Comparison of ENCODE assay signal across 21 cellular contexts in genomic region chr22:33124471-33124870, GRCh38.
DNase-seq lines count a peak whose midpoint lies in the region; ATAC-seq, FAIRE-seq and TF ChIP-seq lines count a peak whose summit lies in the region.
"Had no signal": no experiment of that assay in that cellular context is flagged by ENCODE, and none has a peak within 500 bp of the region (broad histone marks: within the 10 kb centered on the region; RNA-seq: fewer than 3 reads in every experiment).

No MANE protein-coding gene starts in this region.

- no peaks in the 10 kb centered on the region for H3K9me1 ChIP-seq in keratinocyte (ENCODE audit: control insufficient read depth, extremely low read depth, insufficient read depth, low read length)

- CTCF ChIA-PET in A673 (lab: Charles Lee): no interaction called here
- CTCF ChIA-PET in GM10248 (lab: Yijun Ruan, JAX): interaction anchor here (1.3 kb wide), 1 partner anchor 12 kb away, joined by 3 read pairs; no protein-coding TSS in a partner anchor

- FAIRE-seq in bronchial epithelial cell (lab: Jason Lieb, UNC) (peak; percentile 79), keratinocyte (lab: Jason Lieb, UNC) (no peak)
- FAIRE-seq: G401.6, GM12891, GM18507 had no signal

- no peaks in the 10 kb centered on the region for H3K36me3 ChIP-seq in A673 (ENCODE audit: insufficient read depth, low read length, poor library complexity, severe bottlenecking)
- H3K36me3 ChIP-seq in bronchial epithelial cell (ENCODE audit: control insufficient read depth, insufficient read depth, low read length): no peaks in the 10 kb centered on the region
- no peaks in the 10 kb centered on the region for H3K36me3 ChIP-seq in keratinocyte (ENCODE audit: control insufficient read depth in 2 of 2, extremely low read depth in 1 of 2, insufficient read depth in 2 of 2, low read length in 2 of 2)
- no peaks in the 10 kb centered on the region for H3K36me3 ChIP-seq in brain microvascular endothelial cell (replicated peaks)
- H3K36me3 ChIP-seq: BLaER1 had no signal

- H3K4me3 ChIP-seq in A673 (ENCODE audit: low read depth, low read length, poor library complexity, severe bottlenecking) (no peak overlapping the region), bronchial epithelial cell (ENCODE audit: low read depth, low read length) (no peak overlapping the region), keratinocyte (ENCODE audit: control insufficient read depth in 2 of 3, extremely low read depth in 1 of 3, insufficient read depth in 2 of 3, low read depth in 1 of 3, low read length in 3 of 3) (no peak overlapping the region), brain microvascular endothelial cell (ENCODE audit: low read depth, low read length) (no peak overlapping the region)
- H3K4me3 ChIP-seq: BLaER1, GM23338 had no signal

- no peaks in the 10 kb centered on the region for H3K4me1 ChIP-seq in A673 (ENCODE audit: insufficient read depth, low read length, poor library complexity, severe bottlenecking)
- no peaks in the 10 kb centered on the region for H3K4me1 ChIP-seq in keratinocyte (ENCODE audit: control insufficient read depth, extremely low read depth, insufficient read depth, low read length)
- H3K4me1 ChIP-seq: BLaER1, Caco-2 had no signal

- no TSS peak for BruUV-seq in A673 (replicated peaks; lab: Mats Ljungman, UMichigan)

- POLR2A ChIA-PET in A673 (lab: Charles Lee; ENCODE audit: low non-redundant PET) (no interaction called here), GM10248 (lab: Yijun Ruan, JAX) (no interaction called here)

- H2AFZ ChIP-seq in keratinocyte (ENCODE audit: control insufficient read depth, low read length): no peak overlapping the region
- H2AFZ ChIP-seq: GM23338 had no signal

- no peaks in the 10 kb centered on the region for H4K20me1 ChIP-seq in keratinocyte (ENCODE audit: control insufficient read depth, extremely low read depth, insufficient read depth, low read length)
- H4K20me1 ChIP-seq: BLaER1 had no signal

- H3K9ac ChIP-seq in keratinocyte (ENCODE audit: control insufficient read depth, extremely low read depth, insufficient read depth, low read length): no peak overlapping the region
- H3K9ac ChIP-seq: BLaER1 had no signal

- no peak for TF ChIP-seq CTCF in A673 (conservative IDR thresholded peaks at IDR 0.05; ENCODE audit: low read depth, low read length)
- no peak for TF ChIP-seq CTCF in GM10248 (IDR thresholded peaks at IDR 0.05; ENCODE audit: control extremely low read depth, extremely low read depth, low read depth, missing control alignments)
- TF ChIP-seq CTCF in bronchial epithelial cell (IDR thresholded peaks at IDR 0.05; ENCODE audit: insufficient read depth, low read length, severe bottlenecking): no peak
- no peak for TF ChIP-seq CTCF in keratinocyte (optimal IDR thresholded peaks at IDR 0.05 in 1 of 3, IDR thresholded peaks at IDR 0.05 in 1 of 3, conservative IDR thresholded peaks at IDR 0.05 in 1 of 3; ENCODE audit: extremely low read depth in 1 of 3, insufficient read depth in 2 of 3, low read length in 3 of 3)
- TF ChIP-seq CTCF in brain microvascular endothelial cell (IDR thresholded peaks at IDR 0.05; ENCODE audit: low read depth, low read length, missing control alignments): no peak

- H3K79me2 ChIP-seq in keratinocyte (ENCODE audit: control insufficient read depth, insufficient read depth, low read length): no peaks in the 10 kb centered on the region

- in situ Hi-C loops in brain microvascular endothelial cell (cut with HindIII; ENCODE audit: low pct_ligation_motif_present, low sequenced_read_pairs): no loop called here

- no peaks in the 10 kb centered on the region for H3K9me3 ChIP-seq in A673 (ENCODE audit: low read depth, low read length, poor library complexity, severe bottlenecking)
- no peaks in the 10 kb centered on the region for H3K9me3 ChIP-seq in keratinocyte (ENCODE audit: control insufficient read depth, low read depth, low read length)
- H3K9me3 ChIP-seq: Caco-2 had no signal

- ATAC-seq in HG03520 (IDR thresholded peaks at IDR 0.05; ENCODE audit: unreplicated experiment): no peak
- ATAC-seq: CD8-positive, alpha-beta T cell; GM23338 had no signal

- H3K27ac ChIP-seq in A673 (ENCODE audit: low read depth, low read length, poor library complexity, severe bottlenecking) (no peak overlapping the region), keratinocyte (ENCODE audit: control insufficient read depth, insufficient read depth, low read length) (no peak overlapping the region), brain microvascular endothelial cell (no peak overlapping the region)
- H3K27ac ChIP-seq: BLaER1, C4-2B had no signal

- intact Hi-C loops in A673 (cut with micrococcal nuclease; ENCODE audit: unreplicated experiment): no loop called here

- dilution Hi-C loops in keratinocyte (cut with MboI; ENCODE audit: extremely low pct_ligation_motif_present, low sequenced_read_pairs): no loop called here

- H3K27me3 ChIP-seq in A673 (replicated peaks; ENCODE audit: insufficient read depth, low read depth, low read length, poor library complexity) (no peaks in the 10 kb centered on the region), bronchial epithelial cell (ENCODE audit: control insufficient read depth, insufficient read depth, low read length) (no peaks in the 10 kb centered on the region), keratinocyte (ENCODE audit: control insufficient read depth, extremely low read depth, insufficient read depth, low read length) (no peaks in the 10 kb centered on the region), brain microvascular endothelial cell (replicated peaks) (no peaks in the 10 kb centered on the region)
- H3K27me3 ChIP-seq: BLaER1 had no signal

- no peak overlapping the region for H3K4me2 ChIP-seq in keratinocyte (ENCODE audit: control insufficient read depth, extremely low read depth, insufficient read depth, low read depth, low read length)
- H3K4me2 ChIP-seq: BLaER1, GM23338 had no signal

- DNase-seq in A673 (ENCODE audit: low spot score) (peak; percentile 9), GM10248 (ENCODE audit: extremely low spot score) (peak; percentile 0), bronchial epithelial cell (ENCODE audit: low read depth) (no peak), keratinocyte (ENCODE audit: low read depth, low spot score) (peak; percentile 11), brain microvascular endothelial cell (no peak), NCI-H2107 treated with DMSO at 0.1 percent for 48 hours (lab: John Stamatoyannopoulos, UW; ENCODE audit: unreplicated experiment) (no peak), T-helper 9 cell (no peak)
- DNase-seq: Caco-2; CD4-positive, CD25-positive, alpha-beta regulatory T cell; CD8-positive, alpha-beta T cell; DMS153; DND-41; H7; HCEC 1CT had no signal

Comparison
In these comparisons a context has a peak if more than half of its experiments do, and no peak if none do; other contexts are left out.
1. DNase-seq: peak in A673 (single experiment), GM10248 (single experiment) and keratinocyte (single experiment); none in bronchial epithelial cell (single experiment), brain microvascular endothelial cell (single experiment), NCI-H2107 treated with DMSO at 0.1 percent for 48 hours (single experiment) and T-helper 9 cell (single experiment).